ENCODE assay signal across 10 cellular contexts in genomic region chr1:8133190-8133589, GRCh38.
DNase-seq lines count a peak whose midpoint lies in the region; ATAC-seq and TF ChIP-seq lines count a peak whose summit lies in the region.
"Had no signal": no experiment of that assay in that cellular context is flagged by ENCODE, and none has a peak within 500 bp of the region (broad histone marks: within the 10 kb centered on the region; RNA-seq: fewer than 3 reads in every experiment).

No MANE protein-coding gene starts in this region.

- H3K4me3 ChIP-seq in PC-3 (ENCODE audit: low read length) (no peak overlapping the region), esophagus muscularis mucosa (peak overlapping the region in 2 of 4 donors; percentile 9 to 23), trophoblast cell (ENCODE audit: low read depth, low read length) (no peak overlapping the region)

- ATAC-seq in PC-3: peak; percentile 57
- no peak for ATAC-seq in CD4-positive, alpha-beta T cell (ENCODE audit: poor library complexity)
- ATAC-seq in activated naive CD4-positive, alpha-beta T cell treated with anti-CD3 and anti-CD28 coated beads, Interleukin-2, amount 50 U/mL, for 72 hours: no peak
- ATAC-seq: activated naive CD8-positive, alpha-beta T cell treated with anti-CD3 and anti-CD28 coated beads, Interleukin-2, amount 50 U/mL, for 24 hours had no signal

- WGBS in esophagus muscularis mucosa: 16% methylated on average over 4 of the region's 5 CpGs
- WGBS in trophoblast cell (ENCODE audit: extremely low coverage, insufficient coverage, insufficient read length): no CpG with 5 or more reads among the region's 5 CpGs

- no peaks in the 10 kb centered on the region for H3K9me3 Mint-ChIP-seq in CD4-positive, alpha-beta T cell
- no peaks in the 10 kb centered on the region for H3K9me3 Mint-ChIP-seq in activated T-cell treated with anti-CD3 and anti-CD28 coated beads, Interleukin-2, amount 50 U/mL, for 24 hours
- H3K9me3 Mint-ChIP-seq in activated naive CD4-positive, alpha-beta T cell treated with anti-CD3 and anti-CD28 coated beads, Interleukin-2, amount 50 U/mL, for 72 hours: no peaks in the 10 kb centered on the region
- H3K9me3 Mint-ChIP-seq: activated naive CD8-positive, alpha-beta T cell treated with anti-CD3 and anti-CD28 coated beads, Interleukin-2, amount 50 U/mL, for 24 hours had no signal

- H4K91ac ChIP-seq in trophoblast cell (ENCODE audit: low read depth, low read length): peak overlapping the region; percentile 88

- no peaks in the 10 kb centered on the region for H3K36me3 Mint-ChIP-seq in CD4-positive, alpha-beta T cell (ENCODE audit: low read depth)
- H3K36me3 Mint-ChIP-seq in activated T-cell treated with anti-CD3 and anti-CD28 coated beads, Interleukin-2, amount 50 U/mL, for 24 hours (ENCODE audit: low read depth): no peaks in the 10 kb centered on the region
- no peaks in the 10 kb centered on the region for H3K36me3 Mint-ChIP-seq in activated naive CD4-positive, alpha-beta T cell treated with anti-CD3 and anti-CD28 coated beads, Interleukin-2, amount 50 U/mL, for 72 hours

- no peak overlapping the region for H3K23ac ChIP-seq in trophoblast cell (ENCODE audit: low read length)

- H2BK120ac ChIP-seq in trophoblast cell (ENCODE audit: insufficient read depth, low read length, poor library complexity): peak overlapping the region; percentile 91

- no peaks in the 10 kb centered on the region for H4K20me1 ChIP-seq in PC-3 (ENCODE audit: low read length)

- H3K27ac Mint-ChIP-seq in CD4-positive, alpha-beta T cell: no peak overlapping the region
- no peak overlapping the region for H3K27ac Mint-ChIP-seq in activated T-cell treated with anti-CD3 and anti-CD28 coated beads, Interleukin-2, amount 50 U/mL, for 24 hours
- H3K27ac Mint-ChIP-seq in activated naive CD4-positive, alpha-beta T cell treated with anti-CD3 and anti-CD28 coated beads, Interleukin-2, amount 50 U/mL, for 72 hours: no peak overlapping the region
- H3K27ac Mint-ChIP-seq: activated naive CD8-positive, alpha-beta T cell treated with anti-CD3 and anti-CD28 coated beads, Interleukin-2, amount 50 U/mL, for 24 hours had no signal

- H3K9ac ChIP-seq in PC-3 (ENCODE audit: low read length) (no peak overlapping the region), trophoblast cell (ENCODE audit: low read length) (no peak overlapping the region)

- H3K4me3 Mint-ChIP-seq in CD4-positive, alpha-beta T cell: no peak overlapping the region
- H3K4me3 Mint-ChIP-seq in activated T-cell treated with anti-CD3 and anti-CD28 coated beads, Interleukin-2, amount 50 U/mL, for 24 hours: no peak overlapping the region
- H3K4me3 Mint-ChIP-seq: activated naive CD8-positive, alpha-beta T cell treated with anti-CD3 and anti-CD28 coated beads, Interleukin-2, amount 50 U/mL, for 24 hours had no signal

- H4K12ac ChIP-seq in trophoblast cell (ENCODE audit: low read depth, low read length): no peak overlapping the region

- peaks cover 33% of the 10 kb centered on the region for H3K79me1 ChIP-seq in trophoblast cell (ENCODE audit: low read length)

- peak; percentile 29 for DNase-seq in A172 (ENCODE audit: low spot score)
- no peak for DNase-seq in PC-3
- no peak for DNase-seq in esophagus muscularis mucosa (ENCODE audit: extremely low spot score)
- peak in 1 of 2 donors; percentile 39 for DNase-seq in trophoblast cell
- DNase-seq in CD4-positive, alpha-beta T cell: no peak
- DNase-seq in activated T-cell treated with anti-CD3 and anti-CD28 coated beads, Interleukin-2, amount 50 U/mL, for 24 hours: no peak
- DNase-seq in activated naive CD4-positive, alpha-beta T cell treated with anti-CD3 and anti-CD28 coated beads, Interleukin-2, amount 50 U/mL, for 72 hours (ENCODE audit: low spot score in 2 of 2): no peak
- DNase-seq in NCI-H1105 treated with DMSO at 0.1 percent for 48 hours (lab: John Stamatoyannopoulos, UW): no peak
- DNase-seq: activated naive CD8-positive, alpha-beta T cell treated with anti-CD3 and anti-CD28 coated beads, Interleukin-2, amount 50 U/mL, for 24 hours; T-helper 1 cell had no signal

- H3K27ac ChIP-seq in PC-3 (ENCODE audit: low read length): peak overlapping the region; percentile 53
- H3K27ac ChIP-seq in esophagus muscularis mucosa (replicated peaks in 1 of 4): peak overlapping the region; percentile 92 to 96 (median 95)
- no peak overlapping the region for H3K27ac ChIP-seq in trophoblast cell (ENCODE audit: low read depth, low read length)
- no peak overlapping the region for H3K27ac ChIP-seq in CD4-positive, alpha-beta T cell (ENCODE audit: low read depth, low read length)

- H3K4me1 Mint-ChIP-seq in CD4-positive, alpha-beta T cell (ENCODE audit: low read depth): no peaks in the 10 kb centered on the region
- H3K4me1 Mint-ChIP-seq in activated T-cell treated with anti-CD3 and anti-CD28 coated beads, Interleukin-2, amount 50 U/mL, for 24 hours (ENCODE audit: low read depth): peaks cover 6% of the 10 kb centered on the region

- no peaks in the 10 kb centered on the region for H3K79me2 ChIP-seq in PC-3 (ENCODE audit: low read length)
- H3K79me2 ChIP-seq in trophoblast cell (ENCODE audit: control insufficient read depth, insufficient read depth, low read length, poor library complexity): no peaks in the 10 kb centered on the region

- peak overlapping the region; percentile 97 for H2BK12ac ChIP-seq in trophoblast cell (ENCODE audit: low read length)

- H3K27me3 ChIP-seq in PC-3 (ENCODE audit: low read length): no peaks in the 10 kb centered on the region
- no peaks in the 10 kb centered on the region for H3K27me3 ChIP-seq in esophagus muscularis mucosa
- no peaks in the 10 kb centered on the region for H3K27me3 ChIP-seq in trophoblast cell (ENCODE audit: insufficient read depth, low read length)
- H3K27me3 ChIP-seq in CD4-positive, alpha-beta T cell (ENCODE audit: control insufficient read depth, insufficient read depth, low read length): no peaks in the 10 kb centered on the region

- no peak for TF ChIP-seq POLR2A in esophagus muscularis mucosa (IDR thresholded peaks at IDR 0.05; ENCODE audit: low read depth)

- peaks cover 27% of the 10 kb centered on the region for H3K4me1 ChIP-seq in PC-3 (ENCODE audit: insufficient read depth, low read length)
- H3K4me1 ChIP-seq in esophagus muscularis mucosa: peaks cover 40 to 86% (median 76%) of the 10 kb centered on the region in 4 donors
- peaks cover 22% of the 10 kb centered on the region in 2 experiments for H3K4me1 ChIP-seq in trophoblast cell (ENCODE audit: control insufficient read depth in 1 of 2, insufficient read depth in 2 of 2, low read length in 2 of 2)

- peak overlapping the region; percentile 81 for H3K18ac ChIP-seq in trophoblast cell (ENCODE audit: low read length)

- H3K4ac ChIP-seq in trophoblast cell (ENCODE audit: low read depth, low read length): peak overlapping the region; percentile 60

- no peak for TF ChIP-seq EP300 in esophagus muscularis mucosa (IDR thresholded peaks at IDR 0.05)

- CTCF ChIA-PET in PC-3 (lab: Charles Lee): no interaction called here
- CTCF ChIA-PET in CD4-positive, alpha-beta T cell (lab: Charles Lee): interaction anchor here (0.8 to 1.4 kb wide), 2 partner anchors 10 to 38 kb away, joined by 4 to 5 read pairs; no protein-coding TSS in a partner anchor

- H3K9me2 ChIP-seq in PC-3 (replicated peaks; ENCODE audit: low read length): no peaks in the 10 kb centered on the region

- H2BK5ac ChIP-seq in trophoblast cell (ENCODE audit: low read depth, low read length, poor library complexity): peak overlapping the region; percentile 70

- no peak overlapping the region for H2AFZ ChIP-seq in PC-3 (ENCODE audit: low read length)
- H2AFZ ChIP-seq in trophoblast cell (ENCODE audit: insufficient read depth, low read length, poor library complexity): no peak overlapping the region

- intact Hi-C loops in PC-3 (cut with micrococcal nuclease) (no loop called here), esophagus muscularis mucosa (cut with DNase I) (no loop called here)
- intact Hi-C loops in CD4-positive, alpha-beta T cell (cut with DNase I, micrococcal nuclease): loop anchor here in 1 of 2 experiments (2.0 to 5.0 kb wide), 2 partner anchors 14 to 74 kb away; no protein-coding TSS in a partner anchor

- peak overlapping the region; percentile 27; the same call in 1 of the 2 replicates for H3K4me2 ChIP-seq in PC-3 (ENCODE audit: low read length)
- no peak overlapping the region for H3K4me2 ChIP-seq in trophoblast cell (ENCODE audit: low read length)

- peak overlapping the region; percentile 32 for H4K8ac ChIP-seq in trophoblast cell (ENCODE audit: low read depth, low read length)

- H3K14ac ChIP-seq in trophoblast cell (ENCODE audit: low read length): peak overlapping the region; percentile 69

- no TSS peak for BruUV-seq in PC-3 (replicated peaks; lab: Mats Ljungman, UMichigan)

- peak overlapping the region; percentile 91 for H2AK5ac ChIP-seq in trophoblast cell (ENCODE audit: low read length)

- H3K36me3 ChIP-seq in PC-3 (ENCODE audit: low read depth, low read length) (no peaks in the 10 kb centered on the region), esophagus muscularis mucosa (no peaks in the 10 kb centered on the region), trophoblast cell (ENCODE audit: control insufficient read depth in 1 of 2, insufficient read depth in 2 of 2, low read length in 2 of 2) (no peaks in the 10 kb centered on the region)

- peaks cover 5% of the 10 kb centered on the region for H3F3A ChIP-seq in PC-3 (ENCODE audit: low read length, unreplicated experiment)

- POLR2A ChIA-PET in PC-3 (lab: Charles Lee; ENCODE audit: unreplicated experiment): interaction anchor here (0.7 kb wide), 1 partner anchor 42 kb away, joined by 17 read pairs; no protein-coding TSS in a partner anchor
- POLR2A ChIA-PET in CD4-positive, alpha-beta T cell (lab: Charles Lee): interaction anchor here (0.7 kb wide), 1 partner anchor 1096 kb away, joined by 4 read pairs; no protein-coding TSS in a partner anchor

- TF ChIP-seq CTCF in PC-3 (conservative IDR thresholded peaks at IDR 0.05; ENCODE audit: low read depth, low read length) (no peak), esophagus muscularis mucosa (IDR thresholded peaks at IDR 0.05) (no peak)
- no peak for TF ChIP-seq CTCF in CD4-positive, alpha-beta T cell (IDR thresholded peaks at IDR 0.05)

- peaks cover 44% of the 10 kb centered on the region for H3K27me3 Mint-ChIP-seq in CD4-positive, alpha-beta T cell
- peaks cover 26% of the 10 kb centered on the region for H3K27me3 Mint-ChIP-seq in activated T-cell treated with anti-CD3 and anti-CD28 coated beads, Interleukin-2, amount 50 U/mL, for 24 hours

- H3K9me3 ChIP-seq in PC-3 (ENCODE audit: low read length): no peaks in the 10 kb centered on the region
- H3K9me3 ChIP-seq in esophagus muscularis mucosa: no peaks in the 10 kb centered on the region
- H3K9me3 ChIP-seq in trophoblast cell (ENCODE audit: insufficient read depth, low read depth, low read length): no peaks in the 10 kb centered on the region
- no peaks in the 10 kb centered on the region for H3K9me3 ChIP-seq in CD4-positive, alpha-beta T cell (ENCODE audit: control insufficient read depth, low read length)

Comparison
In these comparisons a context has a peak if more than half of its experiments do, and no peak if none do; other contexts are left out.
1. H3K27ac ChIP-seq: peak in PC-3 (single experiment) and esophagus muscularis mucosa (4 of 4); none in trophoblast cell (single experiment) and CD4-positive, alpha-beta T cell (single experiment).